Comparison of ENCODE assay signal across 8 cellular contexts in the genomic region with DNA sequence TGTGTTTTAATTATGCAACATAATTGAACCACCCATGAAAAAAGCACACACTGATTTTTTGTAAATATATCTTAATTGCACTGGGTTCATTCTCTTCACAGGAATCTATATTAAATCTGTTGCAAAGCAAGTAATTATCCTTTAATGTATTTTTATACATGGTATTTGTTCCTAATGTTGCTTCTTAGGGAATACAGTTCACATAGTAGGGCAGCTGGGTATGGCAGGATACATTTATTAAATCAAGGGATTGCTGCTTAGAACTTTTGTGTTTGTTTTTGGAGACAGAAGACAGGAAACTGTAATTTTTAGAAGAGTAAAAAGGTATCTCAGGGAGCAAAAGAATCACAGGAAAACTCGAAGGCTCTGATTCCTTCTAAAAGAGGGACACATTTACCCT. TPM values are rescaled to one million over a fixed set of nuclear protein-coding genes. Genes with fewer than 3 reads are reported as not detected.
DNase-seq lines count a peak whose midpoint lies in the region; ATAC-seq, FAIRE-seq and TF ChIP-seq lines count a peak whose summit lies in the region.

No MANE protein-coding gene starts in this region.

- CTCF ChIA-PET in CD4-positive, alpha-beta T cell (lab: Charles Lee), result interaction anchor here (0.7 kb wide), 1 partner anchor 372 kb away, joined by 3 read pairs; no protein-coding TSS in a partner anchor
- CTCF ChIA-PET in H1 (lab: Charles Lee; ENCODE audit: partially characterized antibody), result interaction anchor here (0.9 to 1.5 kb wide), 4 partner anchors 19 to 370 kb away, joined by 3 to 5 read pairs (median 3); a partner anchor contains a TSS

- H3K23ac ChIP-seq in H1 (ENCODE audit: insufficient read length), result no peak overlapping the region

- H3K9me2 ChIP-seq in OCI-LY1 (ENCODE audit: low read depth, low read length), result no peaks in the 10 kb centered on the region

- ATAC-seq in CD4-positive, alpha-beta T cell (ENCODE audit: poor library complexity), result no peak

- H2BK5ac ChIP-seq in H1 (ENCODE audit: low read depth, low read length), result no peak overlapping the region

- H4K91ac ChIP-seq in H1 (replicated peaks; ENCODE audit: insufficient read length, low read length), result no peak overlapping the region

- no peak overlapping the region for H4K5ac ChIP-seq in H1 (ENCODE audit: insufficient read length, low read depth, low read length)

- no peaks in the 10 kb centered on the region for H4K20me1 ChIP-seq in OCI-LY1 (ENCODE audit: insufficient read depth, low read length)
- H4K20me1 ChIP-seq in H1 (replicated peaks in 1 of 2; ENCODE audit: control insufficient read depth in 1 of 2, insufficient read depth in 2 of 2, low read length in 2 of 2), result peaks cover 0 to 4% of the 10 kb centered on the region in 2 experiments

- intact Hi-C loops in CD4-positive, alpha-beta T cell (cut with DNase I, micrococcal nuclease), result loop anchor here (2.0 to 10.0 kb wide), 7 partner anchors 140 to 688 kb away; a partner anchor contains a TSS

- H3K4me3 ChIP-seq in OCI-LY1 (ENCODE audit: low read depth, low read length, poor library complexity, severe bottlenecking) (peak overlapping the region; percentile 85), H1 (ENCODE audit: extremely low read depth in 1 of 4, insufficient read depth in 2 of 4, low read depth in 3 of 4, low read length in 4 of 4) (peak overlapping the region; percentile 63 to 99 (median 77)), neutrophil (ENCODE audit: low read depth in 1 of 2, low read length in 1 of 2) (peak overlapping the region; percentile 85 to 100)

- H3K14ac ChIP-seq in H1 (ENCODE audit: insufficient read length), result no peak overlapping the region

- peaks cover 3% of the 10 kb centered on the region for H3K79me1 ChIP-seq in H1 (ENCODE audit: low read depth, low read length)

- no peak overlapping the region for H3K4ac ChIP-seq in H1 (replicated peaks; ENCODE audit: insufficient read length, low read depth, low read length)

- H3K27ac ChIP-seq in CD4-positive, alpha-beta T cell (ENCODE audit: low read depth, low read length), result peak overlapping the region; percentile 87
- H3K27ac ChIP-seq in OCI-LY1 (ENCODE audit: low read depth, low read length, poor library complexity, severe bottlenecking) (no peak overlapping the region), H1 (ENCODE audit: low read depth, low read length) (no peak overlapping the region), neutrophil (no peak overlapping the region)

- no peak overlapping the region for H2BK15ac ChIP-seq in H1 (ENCODE audit: low read length)

- H2BK12ac ChIP-seq in H1 (ENCODE audit: low read depth, low read length), result no peak overlapping the region

- H3K4me3 Mint-ChIP-seq in CD4-positive, alpha-beta T cell, result peak overlapping the region; percentile 91

- no peak for DNase-seq in CD4-positive, alpha-beta T cell
- DNase-seq in H1 (ENCODE audit: low read depth in 1 of 2, low spot score in 2 of 2) (no peak), NCI-H2171 (lab: John Stamatoyannopoulos, UW) (no peak), amniotic stem cell (lab: John Stamatoyannopoulos, UW) (no peak), inferior parietal cortex (ENCODE audit: extremely low spot score) (no peak)
- DNase-seq in stimulated activated naive CD4-positive, alpha-beta T cell treated with Interleukin-2 at 50 U/mL for 16 hours (lab: John Stamatoyannopoulos, UW), result no peak

- H3K18ac ChIP-seq in H1 (ENCODE audit: extremely low read depth, low read length), result no peak overlapping the region

- H3K36me3 ChIP-seq in OCI-LY1 (ENCODE audit: insufficient read depth, low read length) (no peaks in the 10 kb centered on the region), H1 (ENCODE audit: control insufficient read depth in 2 of 4, insufficient read depth in 4 of 4, low read length in 3 of 4) (no peaks in the 10 kb centered on the region), neutrophil (no peaks in the 10 kb centered on the region)

- H3K27me3 Mint-ChIP-seq in CD4-positive, alpha-beta T cell, result no peaks in the 10 kb centered on the region

- H3K4me2 ChIP-seq in OCI-LY1 (ENCODE audit: low read length), result peak overlapping the region; percentile 75
- peak overlapping the region; percentile 82 to 93 for H3K4me2 ChIP-seq in H1 (ENCODE audit: insufficient read depth in 1 of 2, low read depth in 2 of 2, low read length in 2 of 2)

- TF ChIP-seq POLR2A in H1 (IDR thresholded peaks at IDR 0.05; ENCODE audit: control extremely low read depth in 1 of 2, low read depth in 2 of 2, low read length in 2 of 2), result no peak

- H3K27ac Mint-ChIP-seq in CD4-positive, alpha-beta T cell, result peak overlapping the region; percentile 97

- H3K56ac ChIP-seq in H1 (replicated peaks; ENCODE audit: insufficient read length, low read depth, low read length), result no peak overlapping the region

- H2BK120ac ChIP-seq in H1 (replicated peaks; ENCODE audit: low read depth, low read length), result no peak overlapping the region

- FAIRE-seq in H1 (lab: Jason Lieb, UNC), result no peak

- H3K27me3 ChIP-seq in CD4-positive, alpha-beta T cell (ENCODE audit: control insufficient read depth, insufficient read depth, low read length), result no peaks in the 10 kb centered on the region
- H3K27me3 ChIP-seq in OCI-LY1 (ENCODE audit: insufficient read depth, low read length) (no peaks in the 10 kb centered on the region), H1 (replicated peaks in 1 of 4; ENCODE audit: control insufficient read depth in 3 of 4, extremely low read depth in 1 of 4, insufficient read depth in 3 of 4, low read length in 3 of 4) (no peaks in the 10 kb centered on the region), neutrophil (no peaks in the 10 kb centered on the region)

- peaks cover 24% of the 10 kb centered on the region for H3K4me1 ChIP-seq in OCI-LY1 (ENCODE audit: insufficient read depth, low read length, severe bottlenecking)
- peaks cover 0 to 5% (median 2%) of the 10 kb centered on the region in 4 experiments; a peak in 5 of 7 replicates for H3K4me1 ChIP-seq in H1 (replicated peaks in 1 of 4; ENCODE audit: control insufficient read depth in 3 of 4, insufficient read depth in 4 of 4, low read length in 3 of 4)
- H3K4me1 ChIP-seq in neutrophil (ENCODE audit: control insufficient read depth in 1 of 2, insufficient read depth in 1 of 2, low read depth in 1 of 2, low read length in 1 of 2), result peaks cover 14 to 18% of the 10 kb centered on the region in 2 experiments

- H3K79me2 ChIP-seq in OCI-LY1 (ENCODE audit: insufficient read depth, low read length), result peaks cover 16% of the 10 kb centered on the region
- peaks cover 0 to 34% of the 10 kb centered on the region in 2 experiments; a peak in 2 of 4 replicates for H3K79me2 ChIP-seq in H1 (ENCODE audit: control insufficient read depth in 1 of 2, insufficient read depth in 2 of 2, low read length in 2 of 2)

- no peaks in the 10 kb centered on the region for H3K9me3 Mint-ChIP-seq in CD4-positive, alpha-beta T cell

- H3K9ac ChIP-seq in OCI-LY1 (ENCODE audit: low read length) (peak overlapping the region; percentile 93), H1 (replicated peaks in 1 of 4; ENCODE audit: extremely low read depth in 1 of 4, low read depth in 3 of 4, low read length in 3 of 4) (no peak overlapping the region)

- H2AK5ac ChIP-seq in H1 (ENCODE audit: low read depth, low read length), result no peak overlapping the region

- H3K4me1 Mint-ChIP-seq in CD4-positive, alpha-beta T cell (ENCODE audit: low read depth), result peaks cover 29% of the 10 kb centered on the region

- TF ChIP-seq EP300 in H1 (IDR thresholded peaks at IDR 0.05; ENCODE audit: borderline replicate concordance in 1 of 2, low read depth in 2 of 2, low read length in 2 of 2), result no peak

- peaks cover 20% of the 10 kb centered on the region for H3K36me3 Mint-ChIP-seq in CD4-positive, alpha-beta T cell (ENCODE audit: low read depth)

- WGBS in H1 (ENCODE audit: extremely low coverage in 1 of 2, insufficient coverage in 1 of 2, insufficient read length in 1 of 2, insufficient replicate concordance in 2 of 2, low coverage in 1 of 2, low lambda C conversion rate in 2 of 2, missing lambda C conversion rate in 1 of 2), 2 experiments, result 64% methylated on average over 1 of the region's 1 CpG; no CpG with 5 or more reads in 1 of the 2 experiments

- H3K9me3 ChIP-seq in CD4-positive, alpha-beta T cell (ENCODE audit: control insufficient read depth, low read length), result no peaks in the 10 kb centered on the region
- H3K9me3 ChIP-seq in OCI-LY1 (ENCODE audit: low read length) (no peaks in the 10 kb centered on the region), H1 (ENCODE audit: insufficient read depth in 2 of 2, low read depth in 1 of 2, low read length in 1 of 2) (no peaks in the 10 kb centered on the region), neutrophil (no peaks in the 10 kb centered on the region)

- H4K8ac ChIP-seq in H1 (ENCODE audit: extremely low read depth, insufficient read depth, low read length), result no peak overlapping the region

- POLR2A ChIA-PET in CD4-positive, alpha-beta T cell (lab: Charles Lee), result interaction anchor here (1.0 to 1.9 kb wide), 2 partner anchors 140 to 289 kb away, joined by 3 to 7 read pairs; a partner anchor contains a TSS
- POLR2A ChIA-PET in H1 (lab: Charles Lee; ENCODE audit: partially characterized antibody), result no interaction called here

- peaks cover 6% of the 10 kb centered on the region; the same call in 1 of the 2 replicates for H3K23me2 ChIP-seq in H1 (ENCODE audit: low read depth, low read length)

- no peak for TF ChIP-seq RAD21 in H1 (IDR thresholded peaks at IDR 0.05 in 1 of 2, conservative IDR thresholded peaks at IDR 0.05 in 1 of 2; ENCODE audit: low read depth in 2 of 2, low read length in 2 of 2)

- TF ChIP-seq CTCF in CD4-positive, alpha-beta T cell (IDR thresholded peaks at IDR 0.05), result no peak
- TF ChIP-seq CTCF in OCI-LY1 (IDR thresholded peaks at IDR 0.05; ENCODE audit: low read length), result no peak
- TF ChIP-seq CTCF in H1 (IDR thresholded peaks at IDR 0.05; ENCODE audit: control extremely low read depth in 1 of 3, insufficient read depth in 1 of 3, low read depth in 1 of 3, low read length in 3 of 3), result no peak
- TF ChIP-seq CTCF in neutrophil (IDR thresholded peaks at IDR 0.05), result no peak

- H3F3A ChIP-seq in OCI-LY1 (ENCODE audit: insufficient read depth, low read length), result no peaks in the 10 kb centered on the region

- H2AFZ ChIP-seq in OCI-LY1 (ENCODE audit: low read length) (no peak overlapping the region), H1 (ENCODE audit: low read length) (peak overlapping the region; percentile 96)

- H2BK20ac ChIP-seq in H1 (ENCODE audit: low read length), result no peak overlapping the region

RNA-seq across cellular contexts. Expression of a gene that starts 1.0 kb away (rescaled TPM):
- 1 to 10 TPM; 3.0 to 4.6 TPM for total RNA-seq in CD4-positive, alpha-beta T cell
- total RNA-seq in H1 (2021; fragmentation: NEBNext Ultra II Directional; extraction: Animal tissue kit (Norgen Biotek cat#: 25700)), result 10.6 TPM in 2 replicates
- polyA plus RNA-seq in H1 (2011; rRNA removed), result 1.4 and 1.7 TPM in 2 replicates
- 1.8 TPM for polyA plus RNA-seq in H1 (2011; cell fraction: cytosol; rRNA removed)
- polyA plus RNA-seq in H1 (2011; cell fraction: nucleus; rRNA removed), result 0.96 TPM
- polyA plus RNA-seq in H1 (2012, experiment 1 of 2), result 3.4 to 6.3 TPM (median 4.4 TPM) in 4 replicates
- 1.7 TPM for polyA plus RNA-seq in H1 (2012, experiment 2 of 2)
- polyA plus RNA-seq in H1 (2013, experiment 1 of 2), result 5.9 TPM
- 5.7 TPM for polyA plus RNA-seq in H1 (2013, experiment 2 of 2)
- 2.5 and 4.1 TPM in 2 replicates for polyA minus RNA-seq in H1 (2011; rRNA and poly(A)+ RNA removed)
- 3.4 TPM for polyA minus RNA-seq in H1 (2011; cell fraction: cytosol; rRNA and poly(A)+ RNA removed)
- 4.7 TPM for polyA minus RNA-seq in H1 (2011; cell fraction: nucleus; rRNA and poly(A)+ RNA removed)

RNA-seq across cellular contexts. Expression of a gene that starts 18.9 kb away (rescaled TPM):
- not detected for total RNA-seq in CD4-positive, alpha-beta T cell
- total RNA-seq in H1 (2021; fragmentation: NEBNext Ultra II Directional; extraction: Animal tissue kit (Norgen Biotek cat#: 25700)), result not detected in 2 replicates
- polyA plus RNA-seq in H1 (2011; rRNA removed), result not detected in 2 replicates
- polyA plus RNA-seq in H1 (2011; cell fraction: cytosol; rRNA removed), result not detected
- polyA plus RNA-seq in H1 (2011; cell fraction: nucleus; rRNA removed), result not detected
- 0.07 to 0.11 TPM (median 0.08 TPM) in 3 of 4 replicates, not detected in the other for polyA plus RNA-seq in H1 (2012, experiment 1 of 2)
- polyA plus RNA-seq in H1 (2012, experiment 2 of 2), result not detected
- not detected for polyA plus RNA-seq in H1 (2013, experiment 1 of 2)
- polyA plus RNA-seq in H1 (2013, experiment 2 of 2), result not detected
- not detected in 2 replicates for polyA minus RNA-seq in H1 (2011; rRNA and poly(A)+ RNA removed)
- not detected for polyA minus RNA-seq in H1 (2011; cell fraction: cytosol; rRNA and poly(A)+ RNA removed)
- polyA minus RNA-seq in H1 (2011; cell fraction: nucleus; rRNA and poly(A)+ RNA removed), result not detected

RNA-seq across cellular contexts. Expression of a gene that starts 48.5 kb away (rescaled TPM):
- total RNA-seq in CD4-positive, alpha-beta T cell, result not detected
- total RNA-seq in H1 (2021; fragmentation: NEBNext Ultra II Directional; extraction: Animal tissue kit (Norgen Biotek cat#: 25700)), result 0.69 and 0.89 TPM in 2 replicates
- polyA plus RNA-seq in H1 (2011; rRNA removed), result 0.24 and 0.42 TPM in 2 replicates
- polyA plus RNA-seq in H1 (2011; cell fraction: cytosol; rRNA removed), result 0.59 TPM
- 0.26 TPM for polyA plus RNA-seq in H1 (2011; cell fraction: nucleus; rRNA removed)
- polyA plus RNA-seq in H1 (2012, experiment 1 of 2), result 0.34 to 0.51 TPM (median 0.45 TPM) in 4 replicates
- 0.05 TPM for polyA plus RNA-seq in H1 (2012, experiment 2 of 2)
- 1.9 TPM for polyA plus RNA-seq in H1 (2013, experiment 1 of 2)
- polyA plus RNA-seq in H1 (2013, experiment 2 of 2), result 2.2 TPM
- polyA minus RNA-seq in H1 (2011; rRNA and poly(A)+ RNA removed), result 0.51 and 0.79 TPM in 2 replicates
- 0.29 TPM for polyA minus RNA-seq in H1 (2011; cell fraction: cytosol; rRNA and poly(A)+ RNA removed)
- polyA minus RNA-seq in H1 (2011; cell fraction: nucleus; rRNA and poly(A)+ RNA removed), result 0.20 TPM
